ENCODE assay signal across 21 cellular contexts in the genomic region with DNA sequence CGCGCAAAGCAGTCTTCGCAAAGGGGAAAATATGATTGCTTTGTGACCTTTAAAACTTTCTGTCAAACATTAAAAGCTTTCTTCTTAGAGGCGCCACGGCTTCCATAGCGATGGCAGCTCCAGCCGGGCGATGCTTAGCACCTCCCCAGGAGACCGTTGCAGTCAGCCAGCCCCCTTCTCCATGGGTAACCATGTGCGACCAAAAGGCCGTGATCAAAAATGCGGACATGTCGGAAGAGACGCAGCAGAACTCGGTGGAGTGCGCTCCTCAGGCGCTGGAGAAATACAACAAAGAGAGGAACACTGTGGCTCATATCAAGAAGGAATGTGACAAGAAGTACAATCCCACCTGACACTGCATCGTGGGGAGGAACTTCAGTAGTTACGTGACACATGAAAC.
"Had no signal": no experiment of that assay in that cellular context is flagged by ENCODE, and none has a peak within 500 bp of the region (broad histone marks: within the 10 kb centered on the region; RNA-seq: fewer than 3 reads in every experiment).

No MANE protein-coding gene starts in this region.

- H3K36me3 Mint-ChIP-seq: stimulated activated effector memory CD8-positive, alpha-beta T cell treated with anti-CD3 and anti-CD28 coated beads, Interleukin-12 subunit alpha, Interleukin-12 subunit beta, amount 100 ng/mL, for 72 hours had no signal

- H3K27me3 Mint-ChIP-seq: progenitor cell of endocrine pancreas had no signal

- H3K36me3 ChIP-seq: pancreas, right lobe of liver, suprapubic skin, tibial artery, upper lobe of left lung, uterus had no signal

- H3K9me3 Mint-ChIP-seq: stimulated activated effector memory CD8-positive, alpha-beta T cell treated with anti-CD3 and anti-CD28 coated beads, Interleukin-12 subunit alpha, Interleukin-12 subunit beta, amount 100 ng/mL, for 72 hours had no signal

- H3K27me3 ChIP-seq: pancreas, right lobe of liver, suprapubic skin, tibial artery, upper lobe of left lung, uterus had no signal

- H3K4me3 ChIP-seq: dorsolateral prefrontal cortex, pancreas, right lobe of liver, suprapubic skin, tibial artery, upper lobe of left lung, uterus had no signal

- H3K27ac ChIP-seq: dorsolateral prefrontal cortex, pancreas, right lobe of liver, suprapubic skin, tibial artery, upper lobe of left lung, uterus had no signal

- DNase-seq: cortex of kidney; dorsolateral prefrontal cortex; effector CD8-positive, alpha-beta T cell; islet precursor cell; left colon; mesendoderm; naive thymus-derived CD4-positive, alpha-beta T cell; occipital lobe; pancreas; right lobe of liver; stimulated activated CD4-positive, alpha-beta T cell treated with anti-CD3 and anti-CD28 coated beads, Interleukin-4, amount 100 ng/mL, for 1 hour; stimulated activated CD8-positive, alpha-beta memory T cell treated with anti-CD3 and anti-CD28 coated beads, Interleukin-4, amount 100 ng/mL, for 48 hours; stimulated activated naive CD8-positive, alpha-beta T cell treated with anti-CD3 and anti-CD28 coated beads, Interleukin-15, Interleukin-2, amounts not matched to agents 100 U/mL and 50 U/mL, for 24 hours; tibial artery; uterus had no signal

- H3K9me3 ChIP-seq: pancreas, right lobe of liver, suprapubic skin, tibial artery, upper lobe of left lung, uterus had no signal

- H3K4me1 ChIP-seq: pancreas, right lobe of liver, tibial artery, uterus had no signal

- ATAC-seq: esophagus mucosa; left colon; naive thymus-derived CD4-positive, alpha-beta T cell; pancreas; right lobe of liver; stimulated activated effector memory CD8-positive, alpha-beta T cell treated with anti-CD3 and anti-CD28 coated beads, Interleukin-12 subunit alpha, Interleukin-12 subunit beta, amount 100 ng/mL, for 72 hours; stimulated activated naive CD8-positive, alpha-beta T cell treated with anti-CD3 and anti-CD28 coated beads, Interleukin-15, Interleukin-2, amounts not matched to agents 100 U/mL and 50 U/mL, for 24 hours had no signal

- H3K4me3 Mint-ChIP-seq: naive thymus-derived CD4-positive, alpha-beta T cell; neural crest cell; stimulated activated effector memory CD8-positive, alpha-beta T cell treated with anti-CD3 and anti-CD28 coated beads, Interleukin-12 subunit alpha, Interleukin-12 subunit beta, amount 100 ng/mL, for 72 hours had no signal

- H3K4me1 Mint-ChIP-seq: neural crest cell; stimulated activated effector memory CD8-positive, alpha-beta T cell treated with anti-CD3 and anti-CD28 coated beads, Interleukin-12 subunit alpha, Interleukin-12 subunit beta, amount 100 ng/mL, for 72 hours had no signal

- H3K27ac Mint-ChIP-seq: naive thymus-derived CD4-positive, alpha-beta T cell; progenitor cell of endocrine pancreas; stimulated activated effector memory CD8-positive, alpha-beta T cell treated with anti-CD3 and anti-CD28 coated beads, Interleukin-12 subunit alpha, Interleukin-12 subunit beta, amount 100 ng/mL, for 72 hours had no signal
